Comparison of ENCODE assay signal across 8 cellular contexts in the genomic region with DNA sequence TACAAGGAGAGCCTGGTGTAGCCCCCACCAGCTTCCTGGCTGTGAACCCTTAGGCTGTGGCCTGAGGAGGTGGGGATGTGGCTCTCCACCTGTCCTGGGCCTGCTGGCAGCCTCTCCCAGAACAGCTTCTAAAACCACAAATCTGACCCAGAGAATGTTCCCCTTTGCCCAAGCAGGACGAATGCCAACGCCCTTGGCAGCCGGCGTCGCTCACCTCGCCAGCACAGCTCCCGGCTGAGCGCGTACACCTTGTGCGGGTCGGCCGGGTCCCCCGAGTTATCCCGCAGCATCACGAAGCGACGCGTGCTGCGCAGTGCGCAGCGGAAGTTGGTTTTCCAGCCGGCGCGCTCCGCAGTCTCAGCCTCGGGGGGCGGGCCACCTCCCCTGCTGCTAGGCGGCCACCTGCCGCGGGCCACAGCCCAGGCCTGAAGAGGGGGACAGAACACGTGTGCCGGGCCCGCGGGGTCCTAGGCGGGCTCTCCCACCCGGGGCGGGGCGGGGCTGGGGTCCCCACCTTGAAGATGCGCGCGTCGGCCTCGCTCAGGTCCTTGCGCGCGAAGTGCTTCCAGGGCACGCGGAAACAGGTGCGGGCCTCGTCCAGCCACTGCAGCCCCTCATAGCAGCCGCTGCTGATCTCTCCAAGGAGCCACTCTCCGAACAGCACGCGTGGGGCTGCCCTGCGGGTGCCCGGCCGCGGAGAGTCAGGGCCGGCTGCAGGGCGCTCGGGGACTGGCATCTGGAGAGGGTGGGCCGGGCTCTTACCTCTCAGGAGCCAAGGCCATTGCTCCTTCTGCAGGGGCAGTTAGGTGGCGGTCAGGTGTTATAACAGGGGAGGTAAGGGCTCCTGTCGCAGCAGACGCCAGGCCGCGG. TPM values are rescaled to one million over a fixed set of nuclear protein-coding genes. Genes with fewer than 3 reads are reported as not detected.
DNase-seq lines count a peak whose midpoint lies in the region; ATAC-seq and TF ChIP-seq lines count a peak whose summit lies in the region.

No MANE protein-coding gene starts in this region.

- intact Hi-C loops in CD8-positive, alpha-beta T cell (cut with DNase I, micrococcal nuclease) = loop anchor here in 1 of 2 experiments (1.0 to 10.0 kb wide), 4 partner anchors 27 to 380 kb away; partner anchors contain the start of genes LRRC56, PHRF1, PSMD13 and SIRT3

- no peak for TF ChIP-seq CTCF in CD8-positive, alpha-beta T cell (IDR thresholded peaks at IDR 0.05)

- H3K4me3 Mint-ChIP-seq in CD8-positive, alpha-beta T cell = peak overlapping the region; percentile 92

- H3K27ac Mint-ChIP-seq in CD8-positive, alpha-beta T cell = peak overlapping the region; percentile 94

- H3K4me3 ChIP-seq in CD8-positive, alpha-beta T cell (ENCODE audit: low read depth, low read length) = peak overlapping the region; percentile 92

- no peaks in the 10 kb centered on the region for H3K9me3 ChIP-seq in CD8-positive, alpha-beta T cell (ENCODE audit: low read length)

- DNase-seq in CD8-positive, alpha-beta T cell = peak in 1 of 7 experiments; percentile 23
- peak; percentile 83 for DNase-seq in HT-29 (ENCODE audit: low spot score)
- DNase-seq in astrocyte of the hippocampus (ENCODE audit: low read depth, low spot score) = peak; percentile 66
- peak; percentile 34 for DNase-seq in kidney tubule cell (ENCODE audit: low spot score)
- DNase-seq in SHP77 treated with DMSO at 0.1 percent for 48 hours (lab: John Stamatoyannopoulos, UW) = no peak

- H3K27me3 ChIP-seq in CD8-positive, alpha-beta T cell (ENCODE audit: insufficient read depth, low read length) = no peaks in the 10 kb centered on the region

- ATAC-seq in CD8-positive, alpha-beta T cell = no peak
- ATAC-seq in GM18502 (IDR thresholded peaks at IDR 0.05; ENCODE audit: poor library complexity, unreplicated experiment) (no peak), GM21576 (IDR thresholded peaks at IDR 0.05; ENCODE audit: unreplicated experiment) (no peak)

- CTCF ChIA-PET in CD8-positive, alpha-beta T cell (lab: Charles Lee) = interaction anchor here (0.6 kb wide), 2 partner anchors 23 to 86 kb away, joined by 3 read pairs; no protein-coding TSS in a partner anchor

- H3K27ac ChIP-seq in CD8-positive, alpha-beta T cell (ENCODE audit: low read depth, low read length) = peak overlapping the region; percentile 83
- H3K27ac ChIP-seq in temporal lobe (ENCODE audit: low read depth, low read length) = peak overlapping the region; percentile 76

- H3K36me3 Mint-ChIP-seq in CD8-positive, alpha-beta T cell = peaks cover 21% of the 10 kb centered on the region

- H3K27me3 Mint-ChIP-seq in CD8-positive, alpha-beta T cell (ENCODE audit: low read depth) = no peaks in the 10 kb centered on the region

- POLR2A ChIA-PET in CD8-positive, alpha-beta T cell (lab: Charles Lee) = interaction anchor here (0.9 to 1.2 kb wide), 3 partner anchors 39 to 209 kb away, joined by 3 to 7 read pairs (median 4); partner anchors contain the start of gene PHRF1

- H3K4me1 ChIP-seq in CD8-positive, alpha-beta T cell (ENCODE audit: insufficient read depth, low read length) = peaks cover 30% of the 10 kb centered on the region

- H3K36me3 ChIP-seq in CD8-positive, alpha-beta T cell (ENCODE audit: insufficient read depth, low read length) = peaks cover 29% of the 10 kb centered on the region

- no peaks in the 10 kb centered on the region for H3K9me3 Mint-ChIP-seq in CD8-positive, alpha-beta T cell

- H3K4me1 Mint-ChIP-seq in CD8-positive, alpha-beta T cell (ENCODE audit: low read depth) = peaks cover 10% of the 10 kb centered on the region

RNA-seq across cellular contexts. Expression of gene IRF7, which starts 0.9 kb away (rescaled TPM):
- total RNA-seq in CD8-positive, alpha-beta T cell = 100 to 1,000 TPM; 102 to 106 TPM
- 263 and 329 TPM in 2 replicates for total RNA-seq in HT-29 (2014; rRNA removed; shearing (Covaris generic))
- 2.7 TPM for total RNA-seq in temporal lobe

RNA-seq across cellular contexts. Expression of gene CDHR5, which starts 9.9 kb away (rescaled TPM):
- total RNA-seq in CD8-positive, alpha-beta T cell = not detected
- 11.9 and 12.1 TPM in 2 replicates for total RNA-seq in HT-29 (2014; rRNA removed; shearing (Covaris generic))
- total RNA-seq in temporal lobe = not detected

RNA-seq across cellular contexts. Expression of gene SCT, which starts 12.2 kb away (rescaled TPM):
- total RNA-seq in CD8-positive, alpha-beta T cell = not detected
- not detected in 2 replicates for total RNA-seq in HT-29 (2014; rRNA removed; shearing (Covaris generic))
- total RNA-seq in temporal lobe = not detected

RNA-seq across cellular contexts. Expression of gene DRD4, which starts 22.3 kb away (rescaled TPM):
- total RNA-seq in CD8-positive, alpha-beta T cell = under 1 TPM; 0.72 to 0.79 TPM
- total RNA-seq in HT-29 (2014; rRNA removed; shearing (Covaris generic)) = 0.34 and 0.92 TPM in 2 replicates
- total RNA-seq in temporal lobe = not detected

RNA-seq across cellular contexts. Expression of gene PHRF1, which starts 38.5 kb away (rescaled TPM):
- 10 to 100 TPM; 43.2 to 44.9 TPM for total RNA-seq in CD8-positive, alpha-beta T cell
- total RNA-seq in HT-29 (2014; rRNA removed; shearing (Covaris generic)) = 75.3 and 82.0 TPM in 2 replicates
- 20.9 TPM for total RNA-seq in temporal lobe

Comparison
In these comparisons a context has a peak if more than half of its experiments do, and no peak if none do; other contexts are left out.
1. RNA of gene IRF7, which starts 0.9 kb away (total RNA-seq): 263 to 329 TPM in HT-29 and 102 to 106 TPM in CD8-positive, alpha-beta T cell; 2.7 TPM in temporal lobe (single experiment); every median in the first group is over 10 times any median in the second.